1 cellular context compared by ENCODE assay signal in the genomic region with DNA sequence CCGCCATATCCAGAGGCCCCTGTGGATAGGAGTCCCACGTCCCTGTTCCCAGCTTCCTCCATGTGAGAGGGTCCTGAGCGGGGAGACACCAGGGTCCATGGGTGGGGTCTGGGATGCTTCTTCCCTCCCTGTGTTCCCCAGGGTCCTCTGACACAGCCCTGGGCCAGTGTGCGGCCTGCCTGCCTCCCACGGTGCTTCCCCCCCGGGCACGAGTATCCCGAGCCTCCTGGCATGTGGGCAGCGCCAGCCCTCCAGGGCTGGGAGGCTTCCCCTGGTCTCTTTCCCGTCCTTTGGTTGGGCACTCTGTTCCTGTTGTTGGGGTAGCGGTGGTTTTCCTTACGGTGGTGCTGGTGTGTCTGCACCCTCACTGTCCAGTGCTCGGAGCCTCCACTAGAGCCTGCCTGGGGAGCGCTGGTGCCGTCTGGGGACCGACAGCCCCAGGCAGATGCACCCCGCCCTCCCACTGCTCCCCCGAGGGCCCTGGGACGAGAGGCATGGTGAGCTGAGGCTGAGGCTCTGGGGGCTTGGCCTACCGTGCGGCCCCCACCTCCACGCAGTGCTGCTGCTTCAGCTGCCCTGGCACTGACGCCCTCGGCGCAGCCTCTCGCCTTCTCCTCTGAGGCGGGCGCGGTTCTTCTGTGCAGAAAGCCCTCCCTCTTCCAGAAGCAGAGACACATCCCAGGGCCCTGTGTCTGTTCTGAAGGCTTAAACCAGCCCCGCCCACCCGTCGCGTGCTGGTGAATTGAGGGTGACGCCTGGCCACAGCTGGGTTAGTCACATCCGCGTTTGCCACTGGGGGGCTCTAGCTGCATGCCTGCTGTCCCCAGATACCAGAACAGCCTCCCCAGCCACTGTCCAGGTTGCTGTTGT.
TF ChIP-seq lines count a peak whose summit lies in the region.

No MANE protein-coding gene starts in this region.

TF ChIP-seq in HepG2, 621 proteins besides CTCF, POLR2A, EP300 and RAD21:
- TF ChIP-seq ARNT (IDR thresholded peaks at IDR 0.05) (no peak), STAG1 (CRISPR knock-in tag; IDR thresholded peaks at IDR 0.05) (peak; percentile 37; the same call in 1 of the 2 replicates), SAP130 (CRISPR knock-in tag; IDR thresholded peaks at IDR 0.05; ENCODE audit: low read depth) (no peak), ZNF768 (CRISPR knock-in tag; IDR thresholded peaks at IDR 0.05) (no peak), ZNF280B (CRISPR knock-in tag; IDR thresholded peaks at IDR 0.05; ENCODE audit: borderline replicate concordance) (no peak), ZBTB33 (CRISPR knock-in tag; IDR thresholded peaks at IDR 0.05) (peak; percentile 46; the same call in 1 of the 2 replicates)
